Comparison of ENCODE assay signal across 1 cellular context in genomic region chr20:50191566-50192363, GRCh38.
A peak's percentile ranks its signal among the peaks of the same experiment; 100 is the strongest.
TF ChIP-seq lines count a peak whose summit lies in the region.

No MANE protein-coding gene starts in this region.

TF ChIP-seq in GM12878, 131 proteins besides CTCF, POLR2A, EP300 and RAD21 (continued from another document):
- TF ChIP-seq ZBTB40 (IDR thresholded peaks at IDR 0.05; ENCODE audit: borderline replicate concordance) (no peak), TCF12 (IDR thresholded peaks at IDR 0.05; ENCODE audit: low read depth, low read length) (0 out of 2 replicates have a peak, but pooled peaks have one; percentile 9), BHLHE40 (IDR thresholded peaks at IDR 0.05; ENCODE audit: borderline replicate concordance in 1 of 2, low read depth in 2 of 2, low read length in 1 of 2) (0 out of 4 replicates have a peak, but pooled peaks of 1 of the 2 experiments have one; percentile 5), YY1 (IDR thresholded peaks at IDR 0.05; ENCODE audit: low read depth, low read length) (peak; percentile 71), LARP7 (IDR thresholded peaks at IDR 0.05) (peak; percentile 72), POLR2AphosphoS5 (IDR thresholded peaks at IDR 0.05; ENCODE audit: low read length) (0 out of 2 replicates have a peak, but pooled peaks have one; percentile 32), EGR1 (IDR thresholded peaks at IDR 0.05; ENCODE audit: borderline replicate concordance in 1 of 2, low read depth in 2 of 2, low read length in 2 of 2) (peak in 1 of 2 experiments; percentile 62; a peak in 1 of 3 replicates), HDGF (IDR thresholded peaks at IDR 0.05) (no peak), IKZF1 (conservative IDR thresholded peaks at IDR 0.05) (peak; percentile 42), TAF1 (IDR thresholded peaks at IDR 0.05; ENCODE audit: borderline replicate concordance, low read depth, low read length) (0 out of 2 replicates have a peak, but pooled peaks have one; percentile 5)
- TF ChIP-seq, protein P1, sequence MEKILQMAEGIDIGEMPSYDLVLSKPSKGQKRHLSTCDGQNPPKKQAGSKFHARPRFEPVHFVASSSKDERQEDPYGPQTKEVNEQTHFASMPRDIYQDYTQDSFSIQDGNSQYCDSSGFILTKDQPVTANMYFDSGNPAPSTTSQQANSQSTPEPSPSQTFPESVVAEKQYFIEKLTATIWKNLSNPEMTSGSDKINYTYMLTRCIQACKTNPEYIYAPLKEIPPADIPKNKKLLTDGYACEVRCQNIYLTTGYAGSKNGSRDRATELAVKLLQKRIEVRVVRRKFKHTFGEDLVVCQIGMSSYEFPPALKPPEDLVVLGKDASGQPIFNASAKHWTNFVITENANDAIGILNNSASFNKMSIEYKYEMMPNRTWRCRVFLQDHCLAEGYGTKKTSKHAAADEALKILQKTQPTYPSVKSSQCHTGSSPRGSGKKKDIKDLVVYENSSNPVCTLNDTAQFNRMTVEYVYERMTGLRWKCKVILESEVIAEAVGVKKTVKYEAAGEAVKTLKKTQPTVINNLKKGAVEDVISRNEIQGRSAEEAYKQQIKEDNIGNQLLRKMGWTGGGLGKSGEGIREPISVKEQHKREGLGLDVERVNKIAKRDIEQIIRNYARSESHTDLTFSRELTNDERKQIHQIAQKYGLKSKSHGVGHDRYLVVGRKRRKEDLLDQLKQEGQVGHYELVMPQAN (conservative IDR thresholded peaks at IDR 0.05): 0 out of 2 replicates have a peak, but pooled peaks have one; percentile 43
- TF ChIP-seq, protein P2, sequence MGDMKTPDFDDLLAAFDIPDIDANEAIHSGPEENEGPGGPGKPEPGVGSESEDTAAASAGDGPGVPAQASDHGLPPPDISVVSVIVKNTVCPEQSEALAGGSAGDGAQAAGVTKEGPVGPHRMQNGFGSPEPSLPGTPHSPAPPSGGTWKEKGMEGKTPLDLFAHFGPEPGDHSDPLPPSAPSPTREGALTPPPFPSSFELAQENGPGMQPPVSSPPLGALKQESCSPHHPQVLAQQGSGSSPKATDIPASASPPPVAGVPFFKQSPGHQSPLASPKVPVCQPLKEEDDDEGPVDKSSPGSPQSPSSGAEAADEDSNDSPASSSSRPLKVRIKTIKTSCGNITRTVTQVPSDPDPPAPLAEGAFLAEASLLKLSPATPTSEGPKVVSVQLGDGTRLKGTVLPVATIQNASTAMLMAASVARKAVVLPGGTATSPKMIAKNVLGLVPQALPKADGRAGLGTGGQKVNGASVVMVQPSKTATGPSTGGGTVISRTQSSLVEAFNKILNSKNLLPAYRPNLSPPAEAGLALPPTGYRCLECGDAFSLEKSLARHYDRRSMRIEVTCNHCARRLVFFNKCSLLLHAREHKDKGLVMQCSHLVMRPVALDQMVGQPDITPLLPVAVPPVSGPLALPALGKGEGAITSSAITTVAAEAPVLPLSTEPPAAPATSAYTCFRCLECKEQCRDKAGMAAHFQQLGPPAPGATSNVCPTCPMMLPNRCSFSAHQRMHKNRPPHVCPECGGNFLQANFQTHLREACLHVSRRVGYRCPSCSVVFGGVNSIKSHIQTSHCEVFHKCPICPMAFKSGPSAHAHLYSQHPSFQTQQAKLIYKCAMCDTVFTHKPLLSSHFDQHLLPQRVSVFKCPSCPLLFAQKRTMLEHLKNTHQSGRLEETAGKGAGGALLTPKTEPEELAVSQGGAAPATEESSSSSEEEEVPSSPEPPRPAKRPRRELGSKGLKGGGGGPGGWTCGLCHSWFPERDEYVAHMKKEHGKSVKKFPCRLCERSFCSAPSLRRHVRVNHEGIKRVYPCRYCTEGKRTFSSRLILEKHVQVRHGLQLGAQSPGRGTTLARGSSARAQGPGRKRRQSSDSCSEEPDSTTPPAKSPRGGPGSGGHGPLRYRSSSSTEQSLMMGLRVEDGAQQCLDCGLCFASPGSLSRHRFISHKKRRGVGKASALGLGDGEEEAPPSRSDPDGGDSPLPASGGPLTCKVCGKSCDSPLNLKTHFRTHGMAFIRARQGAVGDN (IDR thresholded peaks at IDR 0.05): peak; percentile 42; the same call in 1 of the 2 replicates
